24 cellular contexts compared by ENCODE assay signal in genomic region chr5:43676083-43676840, GRCh38.
DNase-seq lines count a peak whose midpoint lies in the region; ATAC-seq and TF ChIP-seq lines count a peak whose summit lies in the region.
"Had no signal": no experiment of that assay in that cellular context is flagged by ENCODE, and none has a peak within 500 bp of the region (broad histone marks: within the 10 kb centered on the region; RNA-seq: fewer than 3 reads in every experiment).

No MANE protein-coding gene starts in this region.

- H2AFZ ChIP-seq in MM.1S (ENCODE audit: low read length), result no peak overlapping the region

- no peak for TF ChIP-seq CTCF in MM.1S (IDR thresholded peaks at IDR 0.05; ENCODE audit: low read length)

- no peaks in the 10 kb centered on the region for H3K9me2 ChIP-seq in MM.1S (replicated peaks; ENCODE audit: insufficient read depth, low read length)

- no peaks in the 10 kb centered on the region for H3K9me3 Mint-ChIP-seq in activated naive CD8-positive, alpha-beta T cell treated with anti-CD3 and anti-CD28 coated beads, Interleukin-2, amount 50 U/mL, for 24 hours
- H3K9me3 Mint-ChIP-seq in immature natural killer cell, result no peaks in the 10 kb centered on the region

- peaks cover 32% of the 10 kb centered on the region for H3K36me3 Mint-ChIP-seq in activated naive CD8-positive, alpha-beta T cell treated with anti-CD3 and anti-CD28 coated beads, Interleukin-2, amount 50 U/mL, for 24 hours (ENCODE audit: low read depth)
- H3K36me3 Mint-ChIP-seq in immature natural killer cell, result peaks cover 4 to 14% (median 13%) of the 10 kb centered on the region in 3 donors

- peak overlapping the region; percentile 3 for H3K27ac Mint-ChIP-seq in activated naive CD8-positive, alpha-beta T cell treated with anti-CD3 and anti-CD28 coated beads, Interleukin-2, amount 50 U/mL, for 24 hours
- H3K27ac Mint-ChIP-seq in immature natural killer cell, result peak overlapping the region in 1 of 6 donors; percentile 22

- DNase-seq in A172 (ENCODE audit: low spot score) (peak; percentile 41), ELR (ENCODE audit: low read depth) (peak; percentile 22), immature natural killer cell (no peak), MM.1S (no peak), superior temporal gyrus (ENCODE audit: extremely low spot score) (no peak), NCI-H345 treated with DMSO at 0.1 percent for 48 hours (lab: John Stamatoyannopoulos, UW; ENCODE audit: unreplicated experiment) (no peak)
- DNase-seq in activated naive CD8-positive, alpha-beta T cell treated with anti-CD3 and anti-CD28 coated beads, Interleukin-2, amount 50 U/mL, for 24 hours, result no peak
- DNase-seq: activated CD4-positive, alpha-beta T cell treated with anti-CD3 and anti-CD28 coated beads for 4 hours; activated effector memory CD4-positive, alpha-beta T cell treated with anti-CD3 and anti-CD28 coated beads, Interleukin-2, amount 50 U/mL, for 16 hours; anterior cingulate cortex; DMS153; erythroblast; GDM1; hypothalamus; KG1; kidney; NCI-H1105; NCI-H2107; NCI-H510A; NK-92 treated with Interleukin-12 subunit alpha and Interleukin-12 subunit beta, amount 100 ng/mL, for 24 hours had no signal

- no peak overlapping the region for H3K27ac ChIP-seq in MM.1S (ENCODE audit: low read length)
- H3K27ac ChIP-seq: prostate gland, thoracic aorta had no signal

- H3K4me3 Mint-ChIP-seq in activated naive CD8-positive, alpha-beta T cell treated with anti-CD3 and anti-CD28 coated beads, Interleukin-2, amount 50 U/mL, for 24 hours, result no peak overlapping the region
- H3K4me3 Mint-ChIP-seq in immature natural killer cell, result peak overlapping the region in 3 of 5 donors; percentile 12 to 33 (median 33)

- H3K36me3 ChIP-seq in MM.1S (replicated peaks; ENCODE audit: insufficient read depth, low read length), result peaks cover 15% of the 10 kb centered on the region; the same call in 1 of the 2 replicates
- H3K36me3 ChIP-seq: prostate gland had no signal

- no peaks in the 10 kb centered on the region for H4K20me1 ChIP-seq in MM.1S (ENCODE audit: insufficient read depth, low read length)

- H3K4me2 ChIP-seq in MM.1S (ENCODE audit: low read depth, low read length), result no peak overlapping the region

- H3K9me3 ChIP-seq in MM.1S (replicated peaks; ENCODE audit: insufficient read depth, low read length), result no peaks in the 10 kb centered on the region
- H3K9me3 ChIP-seq: prostate gland, thoracic aorta had no signal

- H3K4me1 ChIP-seq in MM.1S (ENCODE audit: low read length), result no peaks in the 10 kb centered on the region
- H3K4me1 ChIP-seq: prostate gland had no signal

- H3F3A ChIP-seq in MM.1S (ENCODE audit: insufficient read depth, low read length), result no peaks in the 10 kb centered on the region; the same call in 1 of the 2 replicates

- H3K27me3 Mint-ChIP-seq in activated naive CD8-positive, alpha-beta T cell treated with anti-CD3 and anti-CD28 coated beads, Interleukin-2, amount 50 U/mL, for 24 hours, result no peaks in the 10 kb centered on the region
- H3K27me3 Mint-ChIP-seq in immature natural killer cell (ENCODE audit: low read depth in 3 of 3), result no peaks in the 10 kb centered on the region

- peak; percentile 40 for ATAC-seq in activated naive CD8-positive, alpha-beta T cell treated with anti-CD3 and anti-CD28 coated beads, Interleukin-2, amount 50 U/mL, for 24 hours
- no peak for ATAC-seq in GM19328 (IDR thresholded peaks at IDR 0.05; ENCODE audit: unreplicated experiment)

- H3K4me3 ChIP-seq in MM.1S (ENCODE audit: low read length), result no peak overlapping the region
- H3K4me3 ChIP-seq: lung, prostate gland, thoracic aorta had no signal

- H3K27me3 ChIP-seq in MM.1S (replicated peaks; ENCODE audit: insufficient read depth, low read length), result no peaks in the 10 kb centered on the region

- peaks cover 4% of the 10 kb centered on the region for H3K4me1 Mint-ChIP-seq in activated naive CD8-positive, alpha-beta T cell treated with anti-CD3 and anti-CD28 coated beads, Interleukin-2, amount 50 U/mL, for 24 hours
- H3K4me1 Mint-ChIP-seq in immature natural killer cell, result peaks cover 9 to 20% of the 10 kb centered on the region in 2 donors

- H3K79me2 ChIP-seq in MM.1S (ENCODE audit: low read length), result peaks cover 7% of the 10 kb centered on the region; the same call in 1 of the 2 replicates

- no peak overlapping the region for H3K9ac ChIP-seq in MM.1S (ENCODE audit: low read length)

Comparison
In these comparisons a context has a peak if more than half of its experiments do, and no peak if none do; other contexts are left out.
1. DNase-seq: peak in A172 (single experiment) and ELR (single experiment); none in activated naive CD8-positive, alpha-beta T cell treated with anti-CD3 and anti-CD28 coated beads, Interleukin-2, amount 50 U/mL, for 24 hours (single experiment), immature natural killer cell (0 of 3), MM.1S (single experiment), superior temporal gyrus (single experiment) and NCI-H345 treated with DMSO at 0.1 percent for 48 hours (single experiment).